ENCODE assay signal across 27 cellular contexts in the genomic region with DNA sequence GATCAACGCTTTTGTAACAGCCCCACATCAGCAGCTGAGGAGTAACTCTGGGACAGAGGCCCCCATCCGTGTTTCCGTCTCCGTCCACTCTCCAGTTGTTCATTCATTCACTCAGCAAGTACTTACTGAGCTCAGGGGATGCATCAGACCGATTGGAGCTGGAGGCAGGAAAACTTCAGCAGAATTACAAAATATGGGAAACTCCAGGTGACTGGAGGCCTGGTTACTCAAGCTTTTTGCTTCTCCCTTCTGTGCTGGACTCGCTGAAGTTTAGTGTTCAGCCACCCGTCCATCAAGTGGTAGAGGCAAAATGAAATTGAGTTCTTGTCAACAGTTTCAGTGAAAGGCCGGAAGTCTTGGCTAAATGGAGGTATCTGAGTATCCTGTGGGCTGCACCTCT. TPM values are rescaled to one million over a fixed set of nuclear protein-coding genes. Genes with fewer than 3 reads are reported as not detected.
DNase-seq lines count a peak whose midpoint lies in the region; ATAC-seq, FAIRE-seq and TF ChIP-seq lines count a peak whose summit lies in the region.
"Had no signal": no experiment of that assay in that cellular context is flagged by ENCODE, and none has a peak within 500 bp of the region (broad histone marks: within the 10 kb centered on the region; RNA-seq: fewer than 3 reads in every experiment).

No MANE protein-coding gene starts in this region.

- no peak for DNase-seq in activated naive CD4-positive, alpha-beta T cell treated with Interleukin-2 at 50 U/mL for 16 hours
- DNase-seq in activated T-helper 1 cell treated with anti-CD3 and anti-CD28 coated beads, Interleukin-12 subunit alpha, Interleukin-12 subunit beta, Interleukin-2, Interleukin-4 antibody, amounts not matched to agents 30 ng/mL and 10 ng/mL and 1 ng/mL, durations not matched to agents 14 hours and 24 hours and 36 hours (ENCODE audit: low spot score) = no peak
- DNase-seq in natural killer cell = no peak
- DNase-seq in NCI-H524 treated with DMSO at 0.1 percent for 48 hours (lab: John Stamatoyannopoulos, UW) = no peak
- DNase-seq in NCI-H2107 (lab: John Stamatoyannopoulos, UW) = no peak
- no peak for DNase-seq in H54 (ENCODE audit: insufficient read length, low spot score)
- DNase-seq: activated CD8-positive, alpha-beta memory T cell treated with anti-CD3 and anti-CD28 coated beads, Interleukin-2, amount 50 U/mL, for 48 hours; activated naive CD8-positive, alpha-beta T cell treated with anti-CD3 and anti-CD28 coated beads, Interleukin-2, amount 10 ng/mL, durations not matched to agents 7 days and 5 days; Calu3; caudate nucleus; hippocampal formation; naive thymus-derived CD8-positive, alpha-beta T cell; NCI-H187; NCI-H524; ovary; retina; stimulated activated CD4-positive, alpha-beta T cell treated with anti-CD3 and anti-CD28 coated beads, Interleukin-1b, Interleukin-23, amount 100 ng/mL, for 48 hours; stimulated activated CD8-positive, alpha-beta memory T cell treated with anti-CD3 and anti-CD28 coated beads, Interleukin-4, amount 100 ng/mL, for 48 hours; T1000; transverse colon; WERI-Rb-1 had no signal

- peaks cover 8% of the 10 kb centered on the region for H3K36me3 Mint-ChIP-seq in activated naive CD4-positive, alpha-beta T cell treated with anti-CD3 and anti-CD28 coated beads, Interleukin-2, amount 50 U/mL, for 24 hours
- peaks cover 34% of the 10 kb centered on the region for H3K36me3 Mint-ChIP-seq in activated T-helper 1 cell treated with anti-CD3 and anti-CD28 coated beads, Interleukin-12 subunit alpha, Interleukin-12 subunit beta, Interleukin-2, Interleukin-4 antibody, amounts not matched to agents 30 ng/mL and 10 ng/mL and 1 ng/mL, durations not matched to agents 14 hours and 24 hours and 36 hours (ENCODE audit: low read depth)
- peaks cover 7% of the 10 kb centered on the region for H3K36me3 Mint-ChIP-seq in natural killer cell

- peaks cover 31% of the 10 kb centered on the region for H3K4me1 Mint-ChIP-seq in activated naive CD4-positive, alpha-beta T cell treated with anti-CD3 and anti-CD28 coated beads, Interleukin-2, amount 50 U/mL, for 24 hours
- H3K4me1 Mint-ChIP-seq in activated T-helper 1 cell treated with anti-CD3 and anti-CD28 coated beads, Interleukin-12 subunit alpha, Interleukin-12 subunit beta, Interleukin-2, Interleukin-4 antibody, amounts not matched to agents 30 ng/mL and 10 ng/mL and 1 ng/mL, durations not matched to agents 14 hours and 24 hours and 36 hours (ENCODE audit: low read depth) = peaks cover 37% of the 10 kb centered on the region
- H3K4me1 Mint-ChIP-seq in natural killer cell = peaks cover 53 to 62% of the 10 kb centered on the region in 2 donors

- FAIRE-seq in H54 (lab: Jason Lieb, UNC) = no peak

- intact Hi-C loops in activated T-helper 1 cell treated with anti-CD3 and anti-CD28 coated beads, Interleukin-12 subunit alpha, Interleukin-12 subunit beta, Interleukin-2, Interleukin-4 antibody, amounts not matched to agents 30 ng/mL and 10 ng/mL and 1 ng/mL, durations not matched to agents 14 hours and 24 hours and 36 hours (cut with micrococcal nuclease) = no loop called here
- intact Hi-C loops in natural killer cell (cut with micrococcal nuclease) = loop anchor here (1.0 kb wide), 1 partner anchor 25 kb away; no protein-coding TSS in a partner anchor

- no peak for TF ChIP-seq POLR2A in H54 (IDR thresholded peaks at IDR 0.05; ENCODE audit: low read depth, low read length)

- ATAC-seq in natural killer cell (no peak), HG03139 (IDR thresholded peaks at IDR 0.05; ENCODE audit: unreplicated experiment) (no peak)
- ATAC-seq: gastroesophageal sphincter; left lobe of liver; naive thymus-derived CD8-positive, alpha-beta T cell; Right ventricle myocardium inferior had no signal

- H3K27ac Mint-ChIP-seq in activated naive CD4-positive, alpha-beta T cell treated with anti-CD3 and anti-CD28 coated beads, Interleukin-2, amount 50 U/mL, for 24 hours = peak overlapping the region; percentile 87
- peak overlapping the region; percentile 52 for H3K27ac Mint-ChIP-seq in activated T-helper 1 cell treated with anti-CD3 and anti-CD28 coated beads, Interleukin-12 subunit alpha, Interleukin-12 subunit beta, Interleukin-2, Interleukin-4 antibody, amounts not matched to agents 30 ng/mL and 10 ng/mL and 1 ng/mL, durations not matched to agents 14 hours and 24 hours and 36 hours
- H3K27ac Mint-ChIP-seq in natural killer cell = peak overlapping the region; percentile 27 to 72
- H3K27ac Mint-ChIP-seq: activated naive CD8-positive, alpha-beta T cell treated with anti-CD3 and anti-CD28 coated beads, Interleukin-2, amount 10 ng/mL, durations not matched to agents 7 days and 5 days had no signal

- no peak overlapping the region for H3K4me3 Mint-ChIP-seq in activated naive CD4-positive, alpha-beta T cell treated with anti-CD3 and anti-CD28 coated beads, Interleukin-2, amount 50 U/mL, for 24 hours
- H3K4me3 Mint-ChIP-seq in activated T-helper 1 cell treated with anti-CD3 and anti-CD28 coated beads, Interleukin-12 subunit alpha, Interleukin-12 subunit beta, Interleukin-2, Interleukin-4 antibody, amounts not matched to agents 30 ng/mL and 10 ng/mL and 1 ng/mL, durations not matched to agents 14 hours and 24 hours and 36 hours = no peak overlapping the region
- H3K4me3 Mint-ChIP-seq in natural killer cell = peak overlapping the region; percentile 32
- H3K4me3 Mint-ChIP-seq: activated naive CD8-positive, alpha-beta T cell treated with anti-CD3 and anti-CD28 coated beads, Interleukin-2, amount 10 ng/mL, durations not matched to agents 7 days and 5 days; B cell; naive thymus-derived CD8-positive, alpha-beta T cell had no signal

- TF ChIP-seq CTCF in natural killer cell (IDR thresholded peaks at IDR 0.05) = no peak

- H3K9me3 Mint-ChIP-seq in activated naive CD4-positive, alpha-beta T cell treated with anti-CD3 and anti-CD28 coated beads, Interleukin-2, amount 50 U/mL, for 24 hours = no peaks in the 10 kb centered on the region
- H3K9me3 Mint-ChIP-seq in activated T-helper 1 cell treated with anti-CD3 and anti-CD28 coated beads, Interleukin-12 subunit alpha, Interleukin-12 subunit beta, Interleukin-2, Interleukin-4 antibody, amounts not matched to agents 30 ng/mL and 10 ng/mL and 1 ng/mL, durations not matched to agents 14 hours and 24 hours and 36 hours = no peaks in the 10 kb centered on the region
- H3K9me3 Mint-ChIP-seq in natural killer cell = no peaks in the 10 kb centered on the region
- H3K9me3 Mint-ChIP-seq: activated naive CD8-positive, alpha-beta T cell treated with anti-CD3 and anti-CD28 coated beads, Interleukin-2, amount 10 ng/mL, durations not matched to agents 7 days and 5 days; naive thymus-derived CD8-positive, alpha-beta T cell had no signal

- H3K27me3 Mint-ChIP-seq in activated naive CD4-positive, alpha-beta T cell treated with anti-CD3 and anti-CD28 coated beads, Interleukin-2, amount 50 U/mL, for 24 hours = no peaks in the 10 kb centered on the region
- no peaks in the 10 kb centered on the region for H3K27me3 Mint-ChIP-seq in activated T-helper 1 cell treated with anti-CD3 and anti-CD28 coated beads, Interleukin-12 subunit alpha, Interleukin-12 subunit beta, Interleukin-2, Interleukin-4 antibody, amounts not matched to agents 30 ng/mL and 10 ng/mL and 1 ng/mL, durations not matched to agents 14 hours and 24 hours and 36 hours (ENCODE audit: insufficient read depth)
- no peaks in the 10 kb centered on the region for H3K27me3 Mint-ChIP-seq in natural killer cell (ENCODE audit: low read depth in 2 of 2)
- H3K27me3 Mint-ChIP-seq: activated naive CD8-positive, alpha-beta T cell treated with anti-CD3 and anti-CD28 coated beads, Interleukin-2, amount 10 ng/mL, durations not matched to agents 7 days and 5 days; B cell; naive thymus-derived CD8-positive, alpha-beta T cell had no signal

RNA-seq across cellular contexts. Expression of a gene that starts 14.5 kb away (rescaled TPM):
- total RNA-seq in activated T-helper 1 cell treated with anti-CD3 and anti-CD28 coated beads, Interleukin-12 subunit alpha, Interleukin-12 subunit beta, Interleukin-2, Interleukin-4 antibody, amounts not matched to agents 30 ng/mL and 10 ng/mL and 1 ng/mL, durations not matched to agents 14 hours and 24 hours and 36 hours = 37.8 and 38.8 TPM in 2 replicates
- total RNA-seq in natural killer cell = 10 to 100 TPM; 32.5 to 56.3 (median 56.2) TPM

RNA-seq across cellular contexts. Expression of a gene that starts 58.0 kb away (rescaled TPM):
- 3.9 and 4.1 TPM in 2 replicates for total RNA-seq in activated T-helper 1 cell treated with anti-CD3 and anti-CD28 coated beads, Interleukin-12 subunit alpha, Interleukin-12 subunit beta, Interleukin-2, Interleukin-4 antibody, amounts not matched to agents 30 ng/mL and 10 ng/mL and 1 ng/mL, durations not matched to agents 14 hours and 24 hours and 36 hours
- 1 to 10 TPM in 2 of 3 donors, under 1 TPM in 1; 0.92 to 1.8 (median 1.1) TPM for total RNA-seq in natural killer cell

RNA-seq across cellular contexts. Expression of a gene that starts 58.2 kb away (rescaled TPM):
- total RNA-seq in activated T-helper 1 cell treated with anti-CD3 and anti-CD28 coated beads, Interleukin-12 subunit alpha, Interleukin-12 subunit beta, Interleukin-2, Interleukin-4 antibody, amounts not matched to agents 30 ng/mL and 10 ng/mL and 1 ng/mL, durations not matched to agents 14 hours and 24 hours and 36 hours = 49.7 and 52.1 TPM in 2 replicates
- 10 to 100 TPM; 23.9 to 31.8 (median 24.2) TPM for total RNA-seq in natural killer cell
